ENCODE assay signal across 8 cellular contexts in the genomic region with DNA sequence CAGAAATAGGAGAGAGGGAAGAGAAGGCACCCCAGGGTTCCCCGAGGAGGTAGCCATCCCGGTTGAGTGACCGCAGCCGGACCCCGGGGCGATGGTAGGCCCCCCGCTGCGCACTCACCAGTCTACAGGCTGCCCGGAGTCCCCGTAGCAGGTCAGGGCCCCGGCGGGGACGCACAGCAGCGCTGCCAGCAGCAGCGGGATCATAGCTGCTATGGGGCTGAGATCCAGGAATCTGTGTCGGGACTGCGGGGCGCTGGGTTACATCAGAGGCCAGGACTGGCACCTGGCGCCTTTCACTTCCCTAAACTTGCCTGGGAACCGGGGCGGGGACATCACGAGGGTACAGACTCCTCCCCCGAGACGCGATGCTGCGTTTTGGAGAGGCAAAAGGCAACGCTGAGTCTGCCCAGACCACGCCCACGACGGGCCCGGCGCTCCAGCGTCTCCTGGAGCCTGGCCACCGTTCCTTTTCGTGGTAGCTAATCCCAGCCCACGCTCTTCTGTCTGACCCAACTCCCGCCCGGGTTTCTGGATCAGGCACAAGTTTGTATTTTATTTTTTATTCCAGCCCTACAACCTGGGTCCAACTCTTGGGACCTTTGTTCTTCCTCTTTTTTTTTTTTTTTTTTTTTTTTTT. TPM values are rescaled to one million over a fixed set of nuclear protein-coding genes. Genes with fewer than 3 reads are reported as not detected.
A peak's percentile ranks its signal among the peaks of the same experiment; 100 is the strongest.
DNase-seq lines count a peak whose midpoint lies in the region; ATAC-seq and TF ChIP-seq lines count a peak whose summit lies in the region.

A gene with protein sequence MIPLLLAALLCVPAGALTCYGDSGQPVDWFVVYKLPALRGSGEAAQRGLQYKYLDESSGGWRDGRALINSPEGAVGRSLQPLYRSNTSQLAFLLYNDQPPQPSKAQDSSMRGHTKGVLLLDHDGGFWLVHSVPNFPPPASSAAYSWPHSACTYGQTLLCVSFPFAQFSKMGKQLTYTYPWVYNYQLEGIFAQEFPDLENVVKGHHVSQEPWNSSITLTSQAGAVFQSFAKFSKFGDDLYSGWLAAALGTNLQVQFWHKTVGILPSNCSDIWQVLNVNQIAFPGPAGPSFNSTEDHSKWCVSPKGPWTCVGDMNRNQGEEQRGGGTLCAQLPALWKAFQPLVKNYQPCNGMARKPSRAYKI (minus strand): TSS at position 278 of the 637 bp plus-strand sequence. CDS start 74 bp downstream, at position 204.

- peaks cover 4% of the 10 kb centered on the region for H3K79me1 ChIP-seq in trophoblast cell (ENCODE audit: low read length)

- peak within 1 kb of the TSS; percentile 44 for H2BK120ac ChIP-seq in trophoblast cell (ENCODE audit: insufficient read depth, low read length, poor library complexity)

- peak; percentile 92 for ATAC-seq in HG02642 (IDR thresholded peaks at IDR 0.05; ENCODE audit: poor library complexity, unreplicated experiment)

- H3K4me1 ChIP-seq in adipocyte (ENCODE audit: control insufficient read depth, insufficient read depth, low read length) (peaks cover 31% of the 10 kb centered on the region), cardiac muscle cell (ENCODE audit: low read depth) (no peaks in the 10 kb centered on the region), trophoblast cell (ENCODE audit: control insufficient read depth in 1 of 2, insufficient read depth in 2 of 2, low read length in 2 of 2) (peaks cover 7 to 11% of the 10 kb centered on the region in 2 experiments), transverse colon (peaks cover 0 to 27% (median 25%) of the 10 kb centered on the region in 4 donors)

- H3K4me2 ChIP-seq in trophoblast cell (ENCODE audit: low read length), result peak within 1 kb of the TSS; percentile 88

- no peak within 1 kb of the TSS for H3K23ac ChIP-seq in trophoblast cell (ENCODE audit: low read length)

- DNase-seq in GM10248 (ENCODE audit: extremely low spot score) (peak; percentile 97), NCI-H128 (lab: John Stamatoyannopoulos, UW; ENCODE audit: unreplicated experiment) (peak; percentile 95), SW480 (ENCODE audit: low spot score) (peak; percentile 97), adipocyte (ENCODE audit: low read depth) (peak; percentile 98), cardiac muscle cell (ENCODE audit: low read depth in 1 of 2, low spot score in 1 of 2) (peak; percentile 94 to 96), trophoblast cell (peak; percentile 94 to 96), transverse colon (peak; percentile 97)

- H3K9ac ChIP-seq in adipocyte (ENCODE audit: low read length) (peak within 1 kb of the TSS; percentile 91), trophoblast cell (ENCODE audit: low read length) (peak within 1 kb of the TSS; percentile 59)

- H2AFZ ChIP-seq in trophoblast cell (ENCODE audit: insufficient read depth, low read length, poor library complexity), result peak within 1 kb of the TSS; percentile 86

- H3K4ac ChIP-seq in trophoblast cell (ENCODE audit: low read depth, low read length), result peak within 1 kb of the TSS; percentile 4

- H3K9me3 ChIP-seq in adipocyte (ENCODE audit: control insufficient read depth, low read length), result no peaks in the 10 kb centered on the region
- no peaks in the 10 kb centered on the region for H3K9me3 ChIP-seq in cardiac muscle cell (ENCODE audit: low read depth)
- H3K9me3 ChIP-seq in trophoblast cell (ENCODE audit: insufficient read depth, low read depth, low read length), result peaks cover 19% of the 10 kb centered on the region
- no peaks in the 10 kb centered on the region for H3K9me3 ChIP-seq in transverse colon

- no peak within 1 kb of the TSS for H2AK5ac ChIP-seq in trophoblast cell (ENCODE audit: low read length)

- peaks cover 9% of the 10 kb centered on the region for H3K27me3 ChIP-seq in adipocyte (replicated peaks; ENCODE audit: control insufficient read depth, insufficient read depth, low read length)
- no peaks in the 10 kb centered on the region for H3K27me3 ChIP-seq in cardiac muscle cell
- H3K27me3 ChIP-seq in trophoblast cell (ENCODE audit: insufficient read depth, low read length), result peaks cover 10% of the 10 kb centered on the region
- peaks cover 13% of the 10 kb centered on the region for H3K27me3 ChIP-seq in transverse colon

- H3K14ac ChIP-seq in trophoblast cell (ENCODE audit: low read length), result peak within 1 kb of the TSS; percentile 90

- WGBS in trophoblast cell (ENCODE audit: extremely low coverage, insufficient coverage, insufficient read length), result no CpG with 5 or more reads among the region's 38 CpGs
- 0% methylated on average over 3 to 33 of the region's 38 CpGs for WGBS in transverse colon (ENCODE audit: low coverage in 1 of 2), 2 donors

- H3K79me2 ChIP-seq in trophoblast cell (ENCODE audit: control insufficient read depth, insufficient read depth, low read length, poor library complexity), result peaks cover 5% of the 10 kb centered on the region

- H2BK5ac ChIP-seq in trophoblast cell (ENCODE audit: low read depth, low read length, poor library complexity), result peak within 1 kb of the TSS; percentile 43

- peak within 1 kb of the TSS; percentile 13 for H4K12ac ChIP-seq in trophoblast cell (ENCODE audit: low read depth, low read length)

- POLR2A ChIA-PET in GM10248 (lab: Yijun Ruan, JAX), result interaction anchor here (0.7 to 2.9 kb wide), 3 partner anchors 10 to 57 kb away, joined by 3 to 16 read pairs (median 6); partner anchors contain the start of genes CALR and GCDH

- H3K4me3 ChIP-seq in adipocyte (ENCODE audit: low read length), result peak within 1 kb of the TSS; percentile 91
- H3K4me3 ChIP-seq in cardiac muscle cell, result peak within 1 kb of the TSS; percentile 47
- peak within 1 kb of the TSS; percentile 63 for H3K4me3 ChIP-seq in trophoblast cell (ENCODE audit: low read depth, low read length)
- peak within 1 kb of the TSS; percentile 64 to 81 (median 72) for H3K4me3 ChIP-seq in transverse colon

- H3K36me3 ChIP-seq in adipocyte (ENCODE audit: control insufficient read depth, insufficient read depth, low read length, severe bottlenecking), result peaks cover 10% of the 10 kb centered on the region
- no peaks in the 10 kb centered on the region for H3K36me3 ChIP-seq in cardiac muscle cell
- H3K36me3 ChIP-seq in trophoblast cell (ENCODE audit: control insufficient read depth in 1 of 2, insufficient read depth in 2 of 2, low read length in 2 of 2), result peaks cover 4 to 5% of the 10 kb centered on the region in 2 experiments
- peaks cover 0 to 12% (median 1%) of the 10 kb centered on the region in 4 donors for H3K36me3 ChIP-seq in transverse colon

- TF ChIP-seq POLR2A in transverse colon (IDR thresholded peaks at IDR 0.05), result peak; percentile 88

- TF ChIP-seq EP300 in transverse colon (IDR thresholded peaks at IDR 0.05; ENCODE audit: low read depth), result no peak

- peak within 1 kb of the TSS; percentile 80 for H4K91ac ChIP-seq in trophoblast cell (ENCODE audit: low read depth, low read length)

- no peak within 1 kb of the TSS for H2BK12ac ChIP-seq in trophoblast cell (ENCODE audit: low read length)

- H3K27ac ChIP-seq in cardiac muscle cell (peak within 1 kb of the TSS; percentile 81), trophoblast cell (ENCODE audit: low read depth, low read length) (no peak within 1 kb of the TSS), transverse colon (peak within 1 kb of the TSS; percentile 82 to 94 (median 90))

- peak within 1 kb of the TSS; percentile 91 for H4K8ac ChIP-seq in trophoblast cell (ENCODE audit: low read depth, low read length)

- peak within 1 kb of the TSS; percentile 90 for H3K18ac ChIP-seq in trophoblast cell (ENCODE audit: low read length)

- no peak for TF ChIP-seq CTCF in GM10248 (IDR thresholded peaks at IDR 0.05; ENCODE audit: control extremely low read depth, extremely low read depth, low read depth, missing control alignments)
- no peak for TF ChIP-seq CTCF in cardiac muscle cell (IDR thresholded peaks at IDR 0.05; ENCODE audit: low read depth, low read length)
- no peak for TF ChIP-seq CTCF in transverse colon (IDR thresholded peaks at IDR 0.05)

- intact Hi-C loops in transverse colon (cut with DNase I; ENCODE audit: low total_unique reads), result loop anchor here (10.0 kb wide), 2 partner anchors 64 to 214 kb away; partner anchors contain the start of gene RAD23A

- in situ Hi-C loops in transverse colon (cut with MboI; ENCODE audit: low pct_ligation_motif_present in 1 of 4, low pct_unique_long_range_greater_than_20kb in 1 of 4, low sequenced_read_pairs in 3 of 4), result no loop called here

- CTCF ChIA-PET in GM10248 (lab: Yijun Ruan, JAX), result interaction anchor here (0.8 to 3.0 kb wide), 8 partner anchors 8 to 180 kb away, joined by 3 to 15 read pairs (median 5); no protein-coding TSS in a partner anchor

RNA-seq across cellular contexts. Expression of the gene that starts here (rescaled TPM):
- total RNA-seq in cardiac muscle cell (25.8 and 54.7 TPM in 2 replicates), transverse colon (10 to 100 TPM; 24.6 to 34.4 (median 34.4) TPM)
- 26.0 and 49.5 TPM in 2 replicates for polyA plus RNA-seq in cardiac muscle cell
- 32.9 and 33.5 TPM in 2 replicates for polyA plus RNA-seq in trophoblast cell (2013)
